ENCODE assay signal across 2 cellular contexts in genomic region chr19:33554391-33554790, GRCh38.
A peak's percentile ranks its signal among the peaks of the same experiment; 100 is the strongest.
TF ChIP-seq lines count a peak whose summit lies in the region.

No MANE protein-coding gene starts in this region.

TF ChIP-seq in HepG2, 621 proteins besides CTCF, POLR2A, EP300 and RAD21:
- TF ChIP-seq CBX5 (CRISPR knock-in tag; IDR thresholded peaks at IDR 0.05; ENCODE audit: borderline replicate concordance) (no peak), MNT (IDR thresholded peaks at IDR 0.05) (peak; percentile 96)

TF ChIP-seq in H1, 55 proteins besides CTCF, POLR2A, EP300 and RAD21:
- TF ChIP-seq TCF12 (IDR thresholded peaks at IDR 0.05; ENCODE audit: low read depth, low read length) (no peak), RFX5 (IDR thresholded peaks at IDR 0.05; ENCODE audit: borderline replicate concordance, low read depth, low read length) (no peak), CBX5 (IDR thresholded peaks at IDR 0.05; ENCODE audit: low read depth, low read length) (no peak), CEBPB (IDR thresholded peaks at IDR 0.05; ENCODE audit: low read depth, low read length) (no peak), KDM5A (IDR thresholded peaks at IDR 0.05; ENCODE audit: low read length) (no peak), ATF2 (IDR thresholded peaks at IDR 0.05; ENCODE audit: low read length) (no peak), MAX (IDR thresholded peaks at IDR 0.05) (no peak)
